16 cellular contexts compared by ENCODE assay signal in genomic region chr17:50114401-50114800, GRCh38. TPM values are rescaled to one million over a fixed set of nuclear protein-coding genes. Genes with fewer than 3 reads are reported as not detected.
DNase-seq lines count a peak whose midpoint lies in the region; ATAC-seq, FAIRE-seq and TF ChIP-seq lines count a peak whose summit lies in the region.
"Had no signal": no experiment of that assay in that cellular context is flagged by ENCODE, and none has a peak within 500 bp of the region (broad histone marks: within the 10 kb centered on the region; RNA-seq: fewer than 3 reads in every experiment).

No MANE protein-coding gene starts in this region.

- H3K79me1 ChIP-seq in neuronal stem cell (ENCODE audit: low read depth, low read length) = no peaks in the 10 kb centered on the region

- no peaks in the 10 kb centered on the region for H3K9me3 ChIP-seq in left ventricle myocardium inferior (replicated peaks)
- H3K9me3 ChIP-seq in heart left ventricle = no peaks in the 10 kb centered on the region
- no peaks in the 10 kb centered on the region for H3K9me3 ChIP-seq in HCT116 (ENCODE audit: control insufficient read depth in 1 of 2, insufficient read depth in 1 of 2, low read depth in 1 of 2, low read length in 2 of 2)
- no peaks in the 10 kb centered on the region for H3K9me3 ChIP-seq in kidney (ENCODE audit: control insufficient read depth in 1 of 2, low read length in 2 of 2)
- H3K9me3 ChIP-seq in neuronal stem cell (replicated peaks in 1 of 2; ENCODE audit: control insufficient read depth in 2 of 2, insufficient read depth in 1 of 2, low read depth in 1 of 2, low read length in 2 of 2) = no peaks in the 10 kb centered on the region
- H3K9me3 ChIP-seq: BLaER1 had no signal

- H4K8ac ChIP-seq in neuronal stem cell (ENCODE audit: low read depth, low read length) = no peak overlapping the region

- peak overlapping the region; percentile 48 for H2AK5ac ChIP-seq in neuronal stem cell (ENCODE audit: low read depth, low read length)

- intact Hi-C loops in left ventricle myocardium inferior (cut with micrococcal nuclease) (no loop called here), heart left ventricle (cut with DNase I) (loop anchor here in 3 of 10 donors (5.0 to 10.0 kb wide), 4 partner anchors 33 to 63 kb away; partner anchors contain the start of gene SGCA (in 2 of the 3)), HCT116 (cut with micrococcal nuclease) (loop anchor here (2.0 kb wide), 1 partner anchor 46 kb away; no protein-coding TSS in a partner anchor), kidney (cut with DNase I) (no loop called here)

- no peaks in the 10 kb centered on the region for H3K36me3 Mint-ChIP-seq in activated T-cell treated with anti-CD3 and anti-CD28 coated beads, Interleukin-2, amount 50 U/mL, for 24 hours (ENCODE audit: low read depth)

- RAD21 ChIA-PET in HCT116 (lab: Charles Lee; ENCODE audit: low non-redundant PET in 1 of 2, low total read pairs in 2 of 2, uncharacterized antibody in 2 of 2, unreplicated experiment in 2 of 2) = no interaction called here

- H3K27ac ChIP-seq in left ventricle myocardium inferior (replicated peaks) = peak overlapping the region; percentile 94
- peak overlapping the region in 5 of 12 donors; percentile 95 to 99 (median 97) for H3K27ac ChIP-seq in heart left ventricle
- no peak overlapping the region; the same call in 1 of the 2 replicates for H3K27ac ChIP-seq in HCT116 (ENCODE audit: low read depth, low read length)
- no peak overlapping the region for H3K27ac ChIP-seq in kidney (ENCODE audit: low read depth in 2 of 2, low read length in 2 of 2)
- no peak overlapping the region for H3K27ac ChIP-seq in neuronal stem cell (replicated peaks; ENCODE audit: low read length)
- H3K27ac ChIP-seq: BLaER1 had no signal

- ATAC-seq in heart left ventricle = no peak
- no peak for ATAC-seq in HCT116
- no peak for ATAC-seq in HG03378 (IDR thresholded peaks at IDR 0.05; ENCODE audit: unreplicated experiment)

- peak overlapping the region; percentile 44 for H2BK120ac ChIP-seq in neuronal stem cell (ENCODE audit: low read depth, low read length)

- no peak for FAIRE-seq in kidney (lab: Jason Lieb, UNC)
- FAIRE-seq: A204.1, GM18507 had no signal

- H3K9me2 ChIP-seq in HCT116 (ENCODE audit: insufficient read depth) = no peaks in the 10 kb centered on the region

- H3K4me1 ChIP-seq in left ventricle myocardium inferior (peaks cover 76% of the 10 kb centered on the region), heart left ventricle (peaks cover 6 to 77% (median 33%) of the 10 kb centered on the region in 12 donors), HCT116 (ENCODE audit: control insufficient read depth in 1 of 2, insufficient read depth in 2 of 2, low read length in 2 of 2) (peaks cover 7 to 22% of the 10 kb centered on the region in 2 experiments; a peak in 3 of 4 replicates), kidney (ENCODE audit: control insufficient read depth in 1 of 2, insufficient read depth in 1 of 2, low read depth in 1 of 2, low read length in 2 of 2) (peaks cover 19 to 20% of the 10 kb centered on the region in 2 donors), neuronal stem cell (ENCODE audit: control insufficient read depth in 2 of 2, insufficient read depth in 1 of 2, low read depth in 1 of 2, low read length in 2 of 2) (peaks cover 18 to 19% of the 10 kb centered on the region in 2 donors)

- BruUV-seq in HCT116 (replicated peaks; lab: Mats Ljungman, UMichigan) = no TSS peak

- peaks cover 9% of the 10 kb centered on the region for H3K36me3 ChIP-seq in left ventricle myocardium inferior
- H3K36me3 ChIP-seq in heart left ventricle = peaks cover 0 to 15% (median 10%) of the 10 kb centered on the region in 9 donors
- no peaks in the 10 kb centered on the region; a peak in 1 of 4 replicates for H3K36me3 ChIP-seq in HCT116 (ENCODE audit: control insufficient read depth in 1 of 2, insufficient read depth in 2 of 2, low read length in 2 of 2)
- peaks cover 5 to 10% of the 10 kb centered on the region in 2 donors for H3K36me3 ChIP-seq in kidney (ENCODE audit: control insufficient read depth in 1 of 2, insufficient read depth in 2 of 2, low read length in 2 of 2)
- H3K36me3 ChIP-seq in neuronal stem cell (replicated peaks in 1 of 2; ENCODE audit: control insufficient read depth in 2 of 2, insufficient read depth in 2 of 2, low read length in 2 of 2) = peaks cover 9 to 33% of the 10 kb centered on the region in 2 donors

- peaks cover 4% of the 10 kb centered on the region for H3K27me3 ChIP-seq in left ventricle myocardium inferior (ENCODE audit: low read depth)
- H3K27me3 ChIP-seq in heart left ventricle = peaks cover 0 to 36% (median 0%) of the 10 kb centered on the region in 9 donors
- peaks cover 6% of the 10 kb centered on the region; the same call in 1 of the 2 replicates for H3K27me3 ChIP-seq in HCT116 (ENCODE audit: insufficient read depth, low read length)
- H3K27me3 ChIP-seq in neuronal stem cell (ENCODE audit: control insufficient read depth in 3 of 3, insufficient read depth in 3 of 3, low read depth in 1 of 3, low read length in 3 of 3) = peaks cover 0 to 3% (median 0%) of the 10 kb centered on the region in 3 experiments

- H3K4ac ChIP-seq in neuronal stem cell (ENCODE audit: low read length) = no peak overlapping the region

- H4K20me1 ChIP-seq in HCT116 (ENCODE audit: insufficient read depth) = no peaks in the 10 kb centered on the region
- H4K20me1 ChIP-seq: BLaER1 had no signal

- no peak overlapping the region for H3K27ac Mint-ChIP-seq in activated T-cell treated with anti-CD3 and anti-CD28 coated beads, Interleukin-2, amount 50 U/mL, for 24 hours
- H3K27ac Mint-ChIP-seq: GM23338, H9 had no signal

- no peak overlapping the region for H3K9ac ChIP-seq in HCT116 (ENCODE audit: low read length)
- no peak overlapping the region for H3K9ac ChIP-seq in kidney (ENCODE audit: low read length in 2 of 2)
- H3K9ac ChIP-seq in neuronal stem cell (ENCODE audit: low read depth, low read length, poor library complexity) = no peak overlapping the region
- H3K9ac ChIP-seq: BLaER1 had no signal

- H3K4me2 ChIP-seq in HCT116 (ENCODE audit: low read length) (peak overlapping the region; percentile 35), neuronal stem cell (ENCODE audit: insufficient read depth, low read length, poor library complexity, severe bottlenecking) (no peak overlapping the region)
- H3K4me2 ChIP-seq: BLaER1, GM23338 had no signal

- H3K4me3 ChIP-seq in left ventricle myocardium inferior = no peak overlapping the region
- H3K4me3 ChIP-seq in heart left ventricle = no peak overlapping the region
- no peak overlapping the region for H3K4me3 ChIP-seq in HCT116 (replicated peaks in 1 of 2; ENCODE audit: low read depth in 1 of 2, low read length in 2 of 2)
- no peak overlapping the region for H3K4me3 ChIP-seq in kidney (ENCODE audit: low read length in 2 of 2)
- H3K4me3 ChIP-seq in neuronal stem cell (ENCODE audit: low read length in 2 of 2) = no peak overlapping the region
- H3K4me3 ChIP-seq: BLaER1, GM12878, GM23338 had no signal

- no peaks in the 10 kb centered on the region for H3K79me2 ChIP-seq in HCT116 (ENCODE audit: insufficient read depth, low read length)

- POLR2A ChIA-PET in HCT116 (lab: Charles Lee) = no interaction called here

- peaks cover 8% of the 10 kb centered on the region for H3K4me1 Mint-ChIP-seq in activated T-cell treated with anti-CD3 and anti-CD28 coated beads, Interleukin-2, amount 50 U/mL, for 24 hours (ENCODE audit: low read depth)

- no peak for DNase-seq in left ventricle myocardium inferior
- no peak for DNase-seq in heart left ventricle
- DNase-seq in HCT116 (ENCODE audit: low read depth, low spot score) = no peak
- DNase-seq in kidney = peak; percentile 61
- DNase-seq in neuronal stem cell (ENCODE audit: low spot score) = no peak
- no peak for DNase-seq in activated T-cell treated with anti-CD3 and anti-CD28 coated beads, Interleukin-2, amount 50 U/mL, for 24 hours
- no peak for DNase-seq in glomerular visceral epithelial cell (ENCODE audit: extremely low spot score)
- DNase-seq: CD8-positive, alpha-beta memory T cell; DMS79 had no signal

- H2AFZ ChIP-seq in HCT116 (ENCODE audit: low read depth, low read length, poor library complexity, severe bottlenecking) (peak overlapping the region; percentile 34), neuronal stem cell (ENCODE audit: low read length) (no peak overlapping the region)
- H2AFZ ChIP-seq: GM23338 had no signal

- H4K91ac ChIP-seq in neuronal stem cell (ENCODE audit: low read depth, low read length, poor library complexity) = no peak overlapping the region

- CTCF ChIA-PET in HCT116 (lab: Charles Lee) = interaction anchor here (1.1 to 6.8 kb wide), 10 partner anchors 9 to 86 kb away, joined by 3 to 55 read pairs (median 6); partner anchors contain the start of gene PDK2

- 71 to 89% (median 86%) methylated on average over 4 of the region's 4 CpGs for WGBS in heart left ventricle, 4 donors
- no CpG with 5 or more reads among the region's 4 CpGs for WGBS in neuronal stem cell (ENCODE audit: extremely low coverage in 2 of 2, insufficient read length in 2 of 2, insufficient replicate concordance in 1 of 2), 2 donors

- peaks cover 40% of the 10 kb centered on the region for H3K27me3 Mint-ChIP-seq in activated T-cell treated with anti-CD3 and anti-CD28 coated beads, Interleukin-2, amount 50 U/mL, for 24 hours

- peak overlapping the region; percentile 60 for H3K23ac ChIP-seq in neuronal stem cell (ENCODE audit: low read depth, low read length, poor library complexity)

- TF ChIP-seq CTCF in left ventricle myocardium inferior (IDR thresholded peaks at IDR 0.05; ENCODE audit: borderline replicate concordance) (no peak), heart left ventricle (IDR thresholded peaks at IDR 0.05) (no peak), HCT116 (IDR thresholded peaks at IDR 0.05 in 2 of 3, conservative IDR thresholded peaks at IDR 0.05 in 1 of 3; ENCODE audit: borderline replicate concordance in 1 of 3, insufficient read depth in 1 of 3, low read depth in 2 of 3, low read length in 2 of 3) (no peak), kidney (IDR thresholded peaks at IDR 0.05; ENCODE audit: borderline replicate concordance, extremely low read depth, insufficient read depth) (no peak)

- H3K14ac ChIP-seq in neuronal stem cell (ENCODE audit: low read length) = no peak overlapping the region

- H3K18ac ChIP-seq in neuronal stem cell (ENCODE audit: low read length) = peak overlapping the region; percentile 15

- no peak for TF ChIP-seq RAD21 in HCT116 (IDR thresholded peaks at IDR 0.05; ENCODE audit: low read depth)

- no peak overlapping the region for H2BK12ac ChIP-seq in neuronal stem cell (ENCODE audit: low read length)

- TF ChIP-seq POLR2A in heart left ventricle (IDR thresholded peaks at IDR 0.05) = no peak
- no peak for TF ChIP-seq POLR2A in HCT116 (IDR thresholded peaks at IDR 0.05; ENCODE audit: borderline replicate concordance, extremely low read depth, insufficient read depth, insufficient read length)

- peak overlapping the region; percentile 21 for H2BK5ac ChIP-seq in neuronal stem cell (ENCODE audit: low read length)

- no peak overlapping the region for H3K4me3 Mint-ChIP-seq in activated T-cell treated with anti-CD3 and anti-CD28 coated beads, Interleukin-2, amount 50 U/mL, for 24 hours
- H3K4me3 Mint-ChIP-seq: GM23338 had no signal

- peak overlapping the region; percentile 7 for H2BK15ac ChIP-seq in neuronal stem cell (ENCODE audit: low read length)

- no peaks in the 10 kb centered on the region for H3K9me3 Mint-ChIP-seq in activated T-cell treated with anti-CD3 and anti-CD28 coated beads, Interleukin-2, amount 50 U/mL, for 24 hours
- H3K9me3 Mint-ChIP-seq: CD8-positive, alpha-beta memory T cell; GM23338; H9 had no signal

RNA-seq across cellular contexts. Expression of gene SAMD14, which starts 15.6 kb away (rescaled TPM):
- total RNA-seq in left ventricle myocardium inferior (1.6 TPM), heart left ventricle (1 to 10 TPM in 7 of 9 donors, under 1 TPM in 2; 0.44 to 3.9 (median 1.2) TPM), HCT116 (2021; ENCODE audit: unreplicated experiment) (1.5 TPM), kidney (5.0 TPM)
- polyA plus RNA-seq in heart left ventricle (1 to 10 TPM in 1 of 2 donors, under 1 TPM in 1; 0.72 to 2.8 TPM), kidney (ENCODE audit: insufficient read depth, low read depth, low replicate concordance) (3.7 TPM)
- polyA plus RNA-seq in HCT116 (2012) = 0.74 and 0.79 TPM in 2 replicates
- polyA plus RNA-seq in neuronal stem cell (2013, experiment 1 of 2) = 31.6 TPM
- 33.4 TPM for polyA plus RNA-seq in neuronal stem cell (2013, experiment 2 of 2)
- polyA plus RNA-seq: CD8-positive, alpha-beta memory T cell had no signal

RNA-seq across cellular contexts. Expression of gene PDK2, which starts 19.2 kb away (rescaled TPM):
- 206 TPM for total RNA-seq in left ventricle myocardium inferior
- 100 to 1,000 TPM; 142 to 490 (median 200) TPM for total RNA-seq in heart left ventricle
- polyA plus RNA-seq in heart left ventricle = 100 to 1,000 TPM; 125 to 173 TPM
- 39.1 TPM for total RNA-seq in HCT116 (2021; ENCODE audit: unreplicated experiment)
- 62.1 and 68.9 TPM in 2 replicates for polyA plus RNA-seq in HCT116 (2012)
- total RNA-seq in kidney = 41.9 TPM
- polyA plus RNA-seq in kidney (ENCODE audit: insufficient read depth, low read depth, low replicate concordance) = 121 TPM
- 40.5 TPM for polyA plus RNA-seq in neuronal stem cell (2013, experiment 1 of 2)
- polyA plus RNA-seq in neuronal stem cell (2013, experiment 2 of 2) = 39.2 TPM

RNA-seq across cellular contexts. Expression of gene PPP1R9B, which starts 36.1 kb away (rescaled TPM):
- 33.0 TPM for total RNA-seq in left ventricle myocardium inferior
- total RNA-seq in heart left ventricle = 10 to 100 TPM; 17.0 to 55.9 (median 31.3) TPM
- 10 to 100 TPM; 30.4 to 33.4 TPM for polyA plus RNA-seq in heart left ventricle
- total RNA-seq in HCT116 (2021; ENCODE audit: unreplicated experiment) = 112 TPM
- polyA plus RNA-seq in HCT116 (2012) = 65.7 and 68.5 TPM in 2 replicates
- total RNA-seq in kidney = 64.4 TPM
- polyA plus RNA-seq in kidney (ENCODE audit: insufficient read depth, low read depth, low replicate concordance) = 17.1 TPM
- 19.8 TPM for polyA plus RNA-seq in neuronal stem cell (2013, experiment 1 of 2)
- polyA plus RNA-seq in neuronal stem cell (2013, experiment 2 of 2) = 19.4 TPM

RNA-seq across cellular contexts. Expression of gene SGCA, which starts 51.4 kb away (rescaled TPM):
- total RNA-seq in left ventricle myocardium inferior (137 TPM), heart left ventricle (100 to 1,000 TPM; 110 to 224 (median 151) TPM), HCT116 (2021; ENCODE audit: unreplicated experiment) (0.37 TPM), kidney (4.2 TPM)
- polyA plus RNA-seq in heart left ventricle (100 to 1,000 TPM in 1 of 2 donors, 10 to 100 TPM in 1; 96.5 to 225 TPM), kidney (ENCODE audit: insufficient read depth, low read depth, low replicate concordance) (5.5 TPM)
- 0.21 and 0.56 TPM in 2 replicates for polyA plus RNA-seq in HCT116 (2012)
- polyA plus RNA-seq in neuronal stem cell (2013, experiment 1 of 2) = 0.57 TPM
- polyA plus RNA-seq in neuronal stem cell (2013, experiment 2 of 2) = 0.35 TPM
- total RNA-seq: GM23338 had no signal
- polyA plus RNA-seq: CD8-positive, alpha-beta memory T cell had no signal

RNA-seq across cellular contexts. Expression of gene ITGA3, which starts 58.5 kb away (rescaled TPM):
- total RNA-seq in left ventricle myocardium inferior (17.0 TPM), heart left ventricle (10 to 100 TPM; 18.4 to 71.2 (median 23.6) TPM), HCT116 (2021; ENCODE audit: unreplicated experiment) (392 TPM), kidney (367 TPM)
- polyA plus RNA-seq in heart left ventricle (10 to 100 TPM; 16.8 to 72.9 TPM), kidney (ENCODE audit: insufficient read depth, low read depth, low replicate concordance) (117 TPM)
- 522 and 560 TPM in 2 replicates for polyA plus RNA-seq in HCT116 (2012)
- polyA plus RNA-seq in neuronal stem cell (2013, experiment 1 of 2) = 8.3 TPM
- polyA plus RNA-seq in neuronal stem cell (2013, experiment 2 of 2) = 6.8 TPM
